Comparison of ENCODE assay signal across 8 cellular contexts in genomic region chr11:4393209-4394196, GRCh38. TPM values are rescaled to one million over a fixed set of nuclear protein-coding genes. Genes with fewer than 3 reads are reported as not detected.
DNase-seq lines count a peak whose midpoint lies in the region; ATAC-seq and TF ChIP-seq lines count a peak whose summit lies in the region.

Gene TRIM21, minus strand, starts transcription at chr11:4393702. Its CDS starts 3,293 bp downstream, at chr11:4390409.

- no peaks in the 10 kb centered on the region for H3K9me3 Mint-ChIP-seq in natural killer cell

- peak within 1 kb of the TSS; percentile 92 to 94 for H3K27ac Mint-ChIP-seq in natural killer cell

- H3K4me3 Mint-ChIP-seq in natural killer cell = peak within 1 kb of the TSS; percentile 93

- H3K27ac ChIP-seq in HL-60 (replicated peaks) = peak within 1 kb of the TSS; percentile 90

- no peaks in the 10 kb centered on the region for H3K27me3 ChIP-seq in HL-60 (ENCODE audit: insufficient read depth, poor library complexity, severe bottlenecking)

- H3K4me3 ChIP-seq in HL-60 (replicated peaks; ENCODE audit: insufficient read depth, low read length) (peak within 1 kb of the TSS; percentile 77), fibroblast of mammary gland (ENCODE audit: control insufficient read depth, low read depth, low read length) (peak within 1 kb of the TSS; percentile 97)

- intact Hi-C loops in natural killer cell (cut with micrococcal nuclease) = no loop called here

- peaks cover 31 to 49% of the 10 kb centered on the region in 2 donors for H3K4me1 Mint-ChIP-seq in natural killer cell

- ATAC-seq in GM19455 (IDR thresholded peaks at IDR 0.05; ENCODE audit: unreplicated experiment) (peak; percentile 100), natural killer cell (peak; percentile 99 to 100 (median 99))

- H3K36me3 Mint-ChIP-seq in natural killer cell = peaks cover 7% of the 10 kb centered on the region

- peaks cover 9 to 11% of the 10 kb centered on the region in 2 donors for H3K27me3 Mint-ChIP-seq in natural killer cell (ENCODE audit: low read depth in 2 of 2)

- TF ChIP-seq CTCF in HL-60 (IDR thresholded peaks at IDR 0.05; ENCODE audit: insufficient read depth, low read length) (no peak), fibroblast of mammary gland (conservative IDR thresholded peaks at IDR 0.05; ENCODE audit: control insufficient read depth, insufficient read depth, low read depth, low read length) (no peak), natural killer cell (IDR thresholded peaks at IDR 0.05) (no peak)

- DNase-seq in COLO668 (lab: John Stamatoyannopoulos, UW; ENCODE audit: unreplicated experiment) = peak; percentile 72
- peak; percentile 87 to 96 for DNase-seq in HL-60 (ENCODE audit: low read depth in 1 of 2, low spot score in 1 of 2)
- peak; percentile 84 for DNase-seq in RKO (ENCODE audit: low spot score)
- peak; percentile 73 for DNase-seq in activated T-helper 1 cell treated with Interleukin-2 at 50 U/mL for 16 hours (ENCODE audit: low read depth)
- DNase-seq in fibroblast of mammary gland (ENCODE audit: low read depth) = peak; percentile 78
- DNase-seq in natural killer cell = peak; percentile 88
- DNase-seq in stimulated activated naive CD4-positive, alpha-beta T cell (lab: John Stamatoyannopoulos, UW) = peak; percentile 75 to 90 (median 84)

RNA-seq across cellular contexts. Expression of gene TRIM21, which starts in this region (rescaled TPM):
- 10 to 100 TPM; 27.1 to 34.6 (median 32.0) TPM for total RNA-seq in natural killer cell

Comparison
In these comparisons a context has a peak if more than half of its experiments do, and no peak if none do; other contexts are left out.
1. Peak in every context shown above with its lines: DNase-seq, ATAC-seq, H3K4me3 ChIP-seq and H3K27ac ChIP-seq.